9 cellular contexts compared by ENCODE assay signal in genomic region chr11:3169235-3169951, GRCh38. TPM values are rescaled to one million over a fixed set of nuclear protein-coding genes. Genes with fewer than 3 reads are reported as not detected.
A peak's percentile ranks its signal among the peaks of the same experiment; 100 is the strongest.
DNase-seq lines count a peak whose midpoint lies in the region; ATAC-seq, FAIRE-seq and TF ChIP-seq lines count a peak whose summit lies in the region.
"Had no signal": no experiment of that assay in that cellular context is flagged by ENCODE, and none has a peak within 500 bp of the region (broad histone marks: within the 10 kb centered on the region; RNA-seq: fewer than 3 reads in every experiment).

No MANE protein-coding gene starts in this region.

- no peaks in the 10 kb centered on the region for H3K36me3 ChIP-seq in ES-I3 (ENCODE audit: insufficient read depth, low read length)
- no peaks in the 10 kb centered on the region for H3K36me3 ChIP-seq in stomach smooth muscle (ENCODE audit: control insufficient read depth in 2 of 2, insufficient read depth in 2 of 2, low read length in 2 of 2)

- no peaks in the 10 kb centered on the region for H3K27me3 Mint-ChIP-seq in chondrocyte (ENCODE audit: low read depth)

- H3K4me1 ChIP-seq in ES-I3 (ENCODE audit: insufficient read depth, low read length) (peaks cover 18% of the 10 kb centered on the region; the same call in 1 of the 2 replicates), stomach smooth muscle (ENCODE audit: control insufficient read depth, insufficient read depth, low read length) (peaks cover 32% of the 10 kb centered on the region)

- no peak for ATAC-seq in HG03442 (IDR thresholded peaks at IDR 0.05; ENCODE audit: unreplicated experiment)

- TF ChIP-seq CTCF in chondrocyte (IDR thresholded peaks at IDR 0.05): peak; percentile 56

- H3K9me3 ChIP-seq in ES-I3 (ENCODE audit: control insufficient read depth, insufficient read depth, low read length) (no peaks in the 10 kb centered on the region), stomach smooth muscle (ENCODE audit: control insufficient read depth in 2 of 2, low read length in 2 of 2) (no peaks in the 10 kb centered on the region)

- H3K9ac ChIP-seq in ES-I3 (ENCODE audit: low read depth, low read length) (0 out of 2 replicates have a peak overlapping the region, but pooled peaks have one; percentile 15), stomach smooth muscle (ENCODE audit: low read length in 2 of 2) (peak overlapping the region; percentile 57 to 66)

- peak overlapping the region; percentile 66 for H3K4me3 Mint-ChIP-seq in chondrocyte (ENCODE audit: unreplicated experiment)

- peak overlapping the region; percentile 79 to 82 for H3K4me3 ChIP-seq in stomach smooth muscle (ENCODE audit: low read length in 2 of 2)

- peak overlapping the region; percentile 99 for H3K27ac Mint-ChIP-seq in chondrocyte (ENCODE audit: unreplicated experiment)

- H3K4me1 Mint-ChIP-seq in chondrocyte (ENCODE audit: low read depth): peaks cover 19% of the 10 kb centered on the region

- no peaks in the 10 kb centered on the region for H3K9me3 Mint-ChIP-seq in chondrocyte (ENCODE audit: low read depth)

- peaks cover 0 to 2% of the 10 kb centered on the region in 2 donors for H3K27me3 ChIP-seq in stomach smooth muscle (ENCODE audit: control insufficient read depth in 1 of 2, insufficient read depth in 2 of 2, low read length in 2 of 2)

- peak overlapping the region; percentile 41 for H3K27ac ChIP-seq in stomach smooth muscle (ENCODE audit: low read length)

- DNase-seq in OCI-M1 (lab: John Stamatoyannopoulos, UW): peak; percentile 96
- DNase-seq in chondrocyte (ENCODE audit: low spot score): peak; percentile 93
- peak; percentile 58 for DNase-seq in left kidney (ENCODE audit: low read depth, low spot score)
- DNase-seq in HPDE6-E6E7 (ENCODE audit: extremely low spot score): no peak
- no peak for DNase-seq in frontal cortex (ENCODE audit: low spot score in 2 of 2)

- H3K36me3 Mint-ChIP-seq in chondrocyte (ENCODE audit: low read depth): no peaks in the 10 kb centered on the region

- no peak for FAIRE-seq in frontal cortex (lab: Jason Lieb, UNC)

RNA-seq across cellular contexts. Expression of gene OSBPL5, which starts 4.3 kb away (rescaled TPM):
- total RNA-seq in chondrocyte (43.9 to 78.9 TPM (median 47.6 TPM) in 3 replicates), frontal cortex (28.9 TPM)

RNA-seq across cellular contexts. Expression of gene MRGPRG, which starts 49.2 kb away (rescaled TPM):
- total RNA-seq in chondrocyte (not detected in 3 replicates), frontal cortex (not detected)
- total RNA-seq: pulmonary artery endothelial cell had no signal

Comparison
In these comparisons a context has a peak if more than half of its experiments do, and no peak if none do; other contexts are left out.
1. DNase-seq: peak in OCI-M1 (single experiment), chondrocyte (single experiment) and left kidney (single experiment); none in HPDE6-E6E7 (single experiment) and frontal cortex (0 of 2).